Comparison of ENCODE assay signal across 8 cellular contexts in genomic region chr12:118330421-118331018, GRCh38. TPM values are rescaled to one million over a fixed set of nuclear protein-coding genes. Genes with fewer than 3 reads are reported as not detected.
DNase-seq lines count a peak whose midpoint lies in the region; ATAC-seq and TF ChIP-seq lines count a peak whose summit lies in the region.

No MANE protein-coding gene starts in this region.

- CTCF ChIA-PET in IMR-90 (lab: Yijun Ruan, JAX): interaction anchor here (1.0 kb wide), 1 partner anchor 12 kb away, joined by 3 read pairs; no protein-coding TSS in a partner anchor

- H4K91ac ChIP-seq in IMR-90 (ENCODE audit: insufficient read depth, low read depth, low read length): peak overlapping the region; percentile 73

- H2BK15ac ChIP-seq in IMR-90 (ENCODE audit: low read depth, low read length): peak overlapping the region; percentile 61; the same call in 1 of the 3 replicates

- H3K4me3 ChIP-seq in IMR-90 (ENCODE audit: insufficient read depth, low read depth, low read length): no peak overlapping the region
- H3K4me3 ChIP-seq in choroid plexus epithelial cell (ENCODE audit: low read depth, low read length): no peak overlapping the region
- no peak overlapping the region for H3K4me3 ChIP-seq in stomach

- intact Hi-C loops in IMR-90 (cut with micrococcal nuclease) (loop anchor here (5.0 kb wide), 1 partner anchor 42 kb away; the partner anchor contains the start of gene TAOK3), stomach (cut with DNase I; ENCODE audit: low total_unique reads) (no loop called here)

- H3K27me3 ChIP-seq in IMR-90 (ENCODE audit: control insufficient read depth, insufficient read depth, low read length) (no peaks in the 10 kb centered on the region), stomach (no peaks in the 10 kb centered on the region)

- peak overlapping the region; percentile 65 to 76 for H3K4me3 Mint-ChIP-seq in stimulated activated naive B cell treated with anti-CD40 and anti-IgM and Interleukin-4, amounts not matched to agents 10 μg/mL and 1 μg/mL and 100 μg/mL, for 72 hours

- peak overlapping the region; percentile 90 for H3K23ac ChIP-seq in IMR-90 (ENCODE audit: low read depth, low read length)

- H3K79me1 ChIP-seq in IMR-90 (ENCODE audit: low read depth in 1 of 2, low read length in 2 of 2): peaks cover 6 to 45% of the 10 kb centered on the region in 2 experiments; a peak in 3 of 4 replicates

- H3K4ac ChIP-seq in IMR-90 (ENCODE audit: low read depth, low read length): peak overlapping the region; percentile 87; the same call in 1 of the 2 replicates

- H4K20me1 ChIP-seq in IMR-90 (ENCODE audit: insufficient read depth, low read length): no peaks in the 10 kb centered on the region

- WGBS in IMR-90 (ENCODE audit: extremely low coverage in 2 of 2, insufficient read length in 1 of 2), 2 experiments: 14% methylated on average over 1 of the region's 3 CpGs; no CpG with 5 or more reads in 1 of the 2 experiments
- 26 to 44% (median 29%) methylated on average over 3 of the region's 3 CpGs for WGBS in stomach, 5 donors

- BruUV-seq in IMR-90 (replicated peaks; lab: Mats Ljungman, UMichigan): no TSS peak

- H3K4me1 ChIP-seq in IMR-90 (ENCODE audit: control insufficient read depth, insufficient read depth, low read length) (peaks cover 15% of the 10 kb centered on the region), stomach (peaks cover 0 to 56% (median 19%) of the 10 kb centered on the region in 4 donors)

- no peak overlapping the region for H2AFZ ChIP-seq in IMR-90 (replicated peaks; ENCODE audit: low read length, poor library complexity)

- H3K4me2 ChIP-seq in IMR-90 (ENCODE audit: low read depth, low read length): peak overlapping the region; percentile 40

- H3K27ac Mint-ChIP-seq in stimulated activated naive B cell treated with anti-CD40 and anti-IgM and Interleukin-4, amounts not matched to agents 10 μg/mL and 1 μg/mL and 100 μg/mL, for 72 hours: peak overlapping the region; percentile 95

- H3K9me1 ChIP-seq in IMR-90 (ENCODE audit: insufficient read depth, low read length): no peaks in the 10 kb centered on the region; the same call in none of the 2 replicates

- TF ChIP-seq CTCF in IMR-90 (conservative IDR thresholded peaks at IDR 0.05; ENCODE audit: low read depth, low read length): no peak
- TF ChIP-seq CTCF in choroid plexus epithelial cell (conservative IDR thresholded peaks at IDR 0.05; ENCODE audit: low read depth, low read length): no peak
- no peak for TF ChIP-seq CTCF in stomach (IDR thresholded peaks at IDR 0.05)

- in situ Hi-C loops in IMR-90 (cut with MboI; ENCODE audit: low sequenced_read_pairs): no loop called here

- peaks cover 17 to 45% of the 10 kb centered on the region in 2 donors for H3K4me1 Mint-ChIP-seq in stimulated activated naive B cell treated with anti-CD40 and anti-IgM and Interleukin-4, amounts not matched to agents 10 μg/mL and 1 μg/mL and 100 μg/mL, for 72 hours

- POLR2A ChIA-PET in IMR-90 (lab: Charles Lee; ENCODE audit: unreplicated experiment): interaction anchor here (0.8 kb wide), 1 partner anchor 141 kb away, joined by 20 read pairs; no protein-coding TSS in a partner anchor

- H3K27ac ChIP-seq in IMR-90 (ENCODE audit: insufficient read depth, low read length) (peak overlapping the region; percentile 59; the same call in 1 of the 2 replicates), stomach (peak overlapping the region in 2 of 5 donors; percentile 2 to 20)

- H4K8ac ChIP-seq in IMR-90 (ENCODE audit: low read depth in 2 of 2, low read length in 2 of 2): peak overlapping the region; percentile 4 to 93; a peak in 3 of 4 replicates

- peaks cover 20 to 22% of the 10 kb centered on the region in 2 donors for H3K36me3 Mint-ChIP-seq in stimulated activated naive B cell treated with anti-CD40 and anti-IgM and Interleukin-4, amounts not matched to agents 10 μg/mL and 1 μg/mL and 100 μg/mL, for 72 hours

- ATAC-seq in GM19395 (IDR thresholded peaks at IDR 0.05; ENCODE audit: unreplicated experiment) (peak; percentile 80), IMR-90 (ENCODE audit: low read depth) (peak; percentile 85), HG02970 (IDR thresholded peaks at IDR 0.05; ENCODE audit: low FRiP score, unreplicated experiment) (no peak)
- peak; percentile 95 to 97 for ATAC-seq in stimulated activated naive B cell treated with anti-CD40 and anti-IgM and Interleukin-4, amounts not matched to agents 10 μg/mL and 1 μg/mL and 100 μg/mL, for 72 hours (replicated peaks)

- TF ChIP-seq POLR2A in IMR-90 (IDR thresholded peaks at IDR 0.05; ENCODE audit: low read depth, low read length) (no peak), stomach (IDR thresholded peaks at IDR 0.05) (no peak)

- peak overlapping the region; percentile 77; the same call in 1 of the 2 replicates for H3K14ac ChIP-seq in IMR-90 (replicated peaks; ENCODE audit: low read depth, low read length)

- H3K9me3 Mint-ChIP-seq in stimulated activated naive B cell treated with anti-CD40 and anti-IgM and Interleukin-4, amounts not matched to agents 10 μg/mL and 1 μg/mL and 100 μg/mL, for 72 hours: no peaks in the 10 kb centered on the region

- no peak overlapping the region for H2AK9ac ChIP-seq in IMR-90 (replicated peaks; ENCODE audit: low read depth, low read length, poor library complexity)

- H3K36me3 ChIP-seq in IMR-90 (ENCODE audit: control insufficient read depth, insufficient read depth, low read length) (no peaks in the 10 kb centered on the region), stomach (no peaks in the 10 kb centered on the region)

- H3K18ac ChIP-seq in IMR-90 (ENCODE audit: low read depth, low read length): peak overlapping the region; percentile 89

- peak overlapping the region; percentile 47; the same call in 1 of the 2 replicates for H3K56ac ChIP-seq in IMR-90 (ENCODE audit: extremely low read depth, insufficient read depth, low read length)

- no peak for TF ChIP-seq RAD21 in IMR-90 (IDR thresholded peaks at IDR 0.05; ENCODE audit: low read length)

- H2AK5ac ChIP-seq in IMR-90 (ENCODE audit: low read depth, low read length): peak overlapping the region; percentile 53; the same call in 1 of the 2 replicates

- peak overlapping the region; percentile 99 for H2BK5ac ChIP-seq in IMR-90 (ENCODE audit: low read depth, low read length, poor library complexity, severe bottlenecking)

- no peaks in the 10 kb centered on the region for H3K27me3 Mint-ChIP-seq in stimulated activated naive B cell treated with anti-CD40 and anti-IgM and Interleukin-4, amounts not matched to agents 10 μg/mL and 1 μg/mL and 100 μg/mL, for 72 hours

- peak overlapping the region; percentile 94 for H2BK20ac ChIP-seq in IMR-90 (ENCODE audit: low read depth, low read length)

- peak overlapping the region; percentile 89 for H2BK120ac ChIP-seq in IMR-90 (ENCODE audit: low read depth, low read length)

- no peak for TF ChIP-seq EP300 in stomach (IDR thresholded peaks at IDR 0.05)

- peak; percentile 18 for DNase-seq in AG08395 (ENCODE audit: low spot score)
- DNase-seq in IMR-90: peak; percentile 89
- DNase-seq in choroid plexus epithelial cell (ENCODE audit: low read depth): peak; percentile 85
- no peak for DNase-seq in stimulated activated naive B cell treated with anti-CD40 and anti-IgM and Interleukin-4, amounts not matched to agents 10 μg/mL and 1 μg/mL and 100 μg/mL, for 72 hours
- no peak for DNase-seq in NCI-H146 treated with DMSO at 0.1 percent for 48 hours (lab: John Stamatoyannopoulos, UW; ENCODE audit: unreplicated experiment)
- no peak for DNase-seq in stomach

- dilution Hi-C loops in IMR-90 (cut with HindIII; ENCODE audit: low sequenced_read_pairs, unreplicated experiment): no loop called here

- peak overlapping the region; percentile 78; the same call in 1 of the 2 replicates for H4K5ac ChIP-seq in IMR-90 (ENCODE audit: low read depth, low read length)

- no peaks in the 10 kb centered on the region for H3K9me3 ChIP-seq in IMR-90 (ENCODE audit: control insufficient read depth, insufficient read depth, low read length)
- no peaks in the 10 kb centered on the region for H3K9me3 ChIP-seq in stomach

- no peak overlapping the region; the same call in 1 of the 2 replicates for H3K9ac ChIP-seq in IMR-90 (ENCODE audit: low read depth, low read length)

TF ChIP-seq in IMR-90, 13 proteins besides CTCF, POLR2A, EP300 and RAD21:
- TF ChIP-seq RCOR1 (IDR thresholded peaks at IDR 0.05; ENCODE audit: insufficient replicate concordance, low read length) (no peak), CEBPB (IDR thresholded peaks at IDR 0.05; ENCODE audit: low read depth, low read length) (peak; percentile 59), RFX5 (IDR thresholded peaks at IDR 0.05; ENCODE audit: low read depth, low read length) (no peak)

RNA-seq across cellular contexts. Expression of gene TAOK3, which starts 42.2 kb away (rescaled TPM):
- total RNA-seq in IMR-90 (2012; rRNA removed): 53.0 and 54.5 TPM in 2 replicates
- polyA plus RNA-seq in IMR-90 (2012; rRNA removed): 26.3 TPM in 2 replicates
- 10.3 and 27.2 TPM in 2 replicates for polyA plus RNA-seq in IMR-90 (2012; cell fraction: cytosol; rRNA removed)
- 16.1 and 62.4 TPM in 2 replicates for polyA plus RNA-seq in IMR-90 (2012; cell fraction: nucleus; rRNA removed; ENCODE audit: low replicate concordance)
- 100 to 1,000 TPM in 1 of 5 donors, 10 to 100 TPM in 4; 14.2 to 131 (median 49.4) TPM for total RNA-seq in stomach
- polyA plus RNA-seq in stomach: 10 to 100 TPM in 2 of 3 donors, 1 to 10 TPM in 1; 7.5 to 12.3 (median 11.6) TPM

RNA-seq across cellular contexts. Expression of gene SUDS3, which starts 45.8 kb away (rescaled TPM):
- total RNA-seq in IMR-90 (2012; rRNA removed): 13.8 and 23.9 TPM in 2 replicates
- 10.7 and 13.4 TPM in 2 replicates for polyA plus RNA-seq in IMR-90 (2012; rRNA removed)
- polyA plus RNA-seq in IMR-90 (2012; cell fraction: cytosol; rRNA removed): 3.8 and 4.8 TPM in 2 replicates
- polyA plus RNA-seq in IMR-90 (2012; cell fraction: nucleus; rRNA removed; ENCODE audit: low replicate concordance): 9.8 and 36.2 TPM in 2 replicates
- total RNA-seq in stomach: 100 to 1,000 TPM in 1 of 5 donors, 10 to 100 TPM in 4; 22.6 to 122 (median 71.8) TPM
- polyA plus RNA-seq in stomach: 10 to 100 TPM; 10.8 to 15.4 (median 11.5) TPM

Comparison
In these comparisons a context has a peak if more than half of its experiments do, and no peak if none do; other contexts are left out.
1. DNase-seq: peak in AG08395 (single experiment), IMR-90 (single experiment) and choroid plexus epithelial cell (single experiment); none in stimulated activated naive B cell treated with anti-CD40 and anti-IgM and Interleukin-4, amounts not matched to agents 10 μg/mL and 1 μg/mL and 100 μg/mL, for 72 hours (single experiment), NCI-H146 treated with DMSO at 0.1 percent for 48 hours (single experiment) and stomach (single experiment).